ENCODE assay signal across 23 cellular contexts in genomic region chr5:32770444-32770843, GRCh38. TPM values are rescaled to one million over a fixed set of nuclear protein-coding genes. Genes with fewer than 3 reads are reported as not detected.
"Had no signal": no experiment of that assay in that cellular context is flagged by ENCODE, and none has a peak within 500 bp of the region (broad histone marks: within the 10 kb centered on the region; RNA-seq: fewer than 3 reads in every experiment).

No MANE protein-coding gene starts in this region.

- H3K9me3 Mint-ChIP-seq: mesothelial cell of epicardium had no signal

- H3K4me3 Mint-ChIP-seq: mesothelial cell of epicardium had no signal

- H3K9me3 ChIP-seq: esophagus muscularis mucosa, gastroesophageal sphincter, heart left ventricle, left lung, lower lobe of right lung, mucosa of descending colon had no signal

- H3K27ac ChIP-seq: coronary artery, dorsolateral prefrontal cortex, esophagus muscularis mucosa, foreskin keratinocyte, gastroesophageal sphincter, heart left ventricle, hepatocyte, left lung, lower lobe of right lung had no signal

- DNase-seq: dermis blood vessel endothelial cell; effector CD4-positive, alpha-beta T cell; effector memory CD4-positive, alpha-beta T cell; foreskin keratinocyte; islet precursor cell; kidney; kidney glomerular epithelial cell; left colon; lower lobe of right lung; mesenchymal stem cell; mucosa of descending colon; naive B cell had no signal

- H3K4me1 Mint-ChIP-seq: mesothelial cell of epicardium, naive B cell had no signal

- ATAC-seq: foreskin keratinocyte, gastroesophageal sphincter, left colon, left lung, lower lobe of right lung, mucosa of descending colon had no signal

- H3K27ac Mint-ChIP-seq: mesothelial cell of epicardium, naive B cell had no signal

- H3K4me3 ChIP-seq: coronary artery, dorsolateral prefrontal cortex, esophagus muscularis mucosa, gastroesophageal sphincter, heart left ventricle, hepatocyte, left lung, lower lobe of right lung, mucosa of descending colon had no signal

- H3K27me3 ChIP-seq: esophagus muscularis mucosa, foreskin keratinocyte, heart left ventricle, hepatocyte, left lung had no signal

- H3K4me2 ChIP-seq: hepatocyte had no signal

- H3K36me3 Mint-ChIP-seq: mesothelial cell of epicardium, naive B cell had no signal

- FAIRE-seq: colon, endothelial cell of umbilical vein, frontal cortex, kidney had no signal

- H3K4me1 ChIP-seq: esophagus muscularis mucosa, foreskin keratinocyte, gastroesophageal sphincter, lower lobe of right lung had no signal

- H3K36me3 ChIP-seq: esophagus muscularis mucosa, gastroesophageal sphincter, left lung, lower lobe of right lung had no signal

RNA-seq across cellular contexts. Expression of gene NPR3, which starts 59.3 kb away (rescaled TPM):
- total RNA-seq: foreskin keratinocyte had no signal
- polyA plus RNA-seq: foreskin keratinocyte had no signal
